ENCODE assay signal across 36 cellular contexts in the genomic region with DNA sequence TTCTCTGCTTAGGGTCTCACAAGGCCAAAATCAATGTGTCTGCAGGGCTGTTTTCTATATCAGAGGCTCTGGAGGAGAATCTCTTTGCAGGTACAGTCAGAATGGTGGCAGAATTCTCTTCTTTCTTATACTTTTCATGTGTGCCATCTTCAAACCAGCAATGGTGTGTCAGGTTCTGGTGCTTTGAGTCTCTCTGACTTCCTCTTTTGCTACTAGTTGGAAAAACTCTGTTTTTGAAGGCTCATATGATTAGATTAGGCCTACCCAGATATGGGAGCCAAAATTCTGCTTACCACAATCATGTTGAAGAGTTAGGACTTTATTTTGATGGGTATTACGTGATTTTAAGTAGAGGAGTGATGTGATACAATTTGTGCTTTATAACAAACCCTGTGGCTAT.
"Had no signal": no experiment of that assay in that cellular context is flagged by ENCODE, and none has a peak within 500 bp of the region (broad histone marks: within the 10 kb centered on the region; RNA-seq: fewer than 3 reads in every experiment).

No MANE protein-coding gene starts in this region.

- H3K27me3 Mint-ChIP-seq: activated B cell treated with CpG ODN at 0.5 μM for 24 hours; activated CD4-positive, alpha-beta memory T cell treated with anti-CD3 and anti-CD28 coated beads for 36 hours; activated CD4-positive, alpha-beta T cell treated with anti-CD3 and anti-CD28 coated beads for 36 hours; activated CD4-positive, alpha-beta T cell treated with anti-CD3 and anti-CD28 coated beads, Interleukin-2, amount 10 ng/mL, durations not matched to agents 24 days and 14 days; activated CD8-positive, alpha-beta memory T cell treated with anti-CD3 and anti-CD28 coated beads, Interleukin-2, amount 10 ng/mL, durations not matched to agents 7 days and 5 days; activated naive CD4-positive, alpha-beta T cell treated with anti-CD3 and anti-CD28 coated beads, Interleukin-2, amount 50 U/mL, for 24 hours; activated naive CD8-positive, alpha-beta T cell treated with anti-CD3 and anti-CD28 coated beads for 36 hours; activated naive CD8-positive, alpha-beta T cell treated with anti-CD3 and anti-CD28 coated beads, Interleukin-2, amount 50 U/mL, for 24 hours; effector memory CD8-positive, alpha-beta T cell; T-helper 17 cell had no signal

- ATAC-seq: activated CD4-positive, alpha-beta T cell treated with anti-CD3 and anti-CD28 coated beads for 36 hours; activated CD4-positive, CD25-positive, alpha-beta regulatory T cell treated with anti-CD3 and anti-CD28 coated beads, Interleukin-2, amount 50 U/mL, for 24 hours; activated CD8-positive, alpha-beta memory T cell treated with anti-CD3 and anti-CD28 coated beads, Interleukin-2, amount 10 ng/mL, durations not matched to agents 7 days and 5 days; activated CD8-positive, alpha-beta T cell treated with anti-CD3 and anti-CD28 coated beads, Interleukin-2, amount 10 ng/mL, durations not matched to agents 7 days and 5 days; activated naive CD8-positive, alpha-beta T cell treated with anti-CD3 and anti-CD28 coated beads, Interleukin-2, amount 50 U/mL, for 24 hours; body of pancreas; effector memory CD8-positive, alpha-beta T cell; foreskin keratinocyte; gastroesophageal sphincter; heart right ventricle; T-helper 17 cell had no signal

- H3K4me3 ChIP-seq: adrenal gland, body of pancreas, esophagus muscularis mucosa, gastroesophageal sphincter, heart right ventricle had no signal

- H3K4me1 ChIP-seq: adrenal gland, body of pancreas, esophagus muscularis mucosa, foreskin keratinocyte, gastroesophageal sphincter had no signal

- H3K27ac Mint-ChIP-seq: activated B cell treated with CpG ODN at 0.5 μM for 24 hours; activated CD4-positive, alpha-beta memory T cell treated with anti-CD3 and anti-CD28 coated beads for 36 hours; activated CD4-positive, alpha-beta T cell treated with anti-CD3 and anti-CD28 coated beads for 36 hours; activated CD4-positive, alpha-beta T cell treated with anti-CD3 and anti-CD28 coated beads, Interleukin-2, amount 10 ng/mL, durations not matched to agents 24 days and 14 days; activated CD8-positive, alpha-beta memory T cell treated with anti-CD3 and anti-CD28 coated beads, Interleukin-2, amount 10 ng/mL, durations not matched to agents 7 days and 5 days; activated CD8-positive, alpha-beta T cell treated with anti-CD3 and anti-CD28 coated beads, Interleukin-2, amount 10 ng/mL, durations not matched to agents 7 days and 5 days; activated naive CD4-positive, alpha-beta T cell treated with anti-CD3 and anti-CD28 coated beads for 36 hours; activated naive CD4-positive, alpha-beta T cell treated with anti-CD3 and anti-CD28 coated beads, Interleukin-2, amount 50 U/mL, for 24 hours; activated naive CD8-positive, alpha-beta T cell treated with anti-CD3 and anti-CD28 coated beads for 36 hours; activated naive CD8-positive, alpha-beta T cell treated with anti-CD3 and anti-CD28 coated beads, Interleukin-2, amount 50 U/mL, for 24 hours; activated T-helper 1 cell treated with anti-CD3 and anti-CD28 coated beads, Interleukin-12 subunit alpha, Interleukin-12 subunit beta, Interleukin-2, Interleukin-4 antibody, amounts not matched to agents 30 ng/mL and 10 ng/mL and 1 ng/mL, durations not matched to agents 14 hours and 24 hours and 36 hours; activated T-helper 2 cell treated with anti-CD3 and anti-CD28 coated beads, Interferon-gamma antibody, Interleukin-2, Interleukin-4, amounts not matched to agents 10 μg/mL and 5 μg/mL and 100 μg/mL, durations not matched to agents 14 hours and 24 hours and 36 hours; effector memory CD8-positive, alpha-beta T cell; T-helper 17 cell; T-helper 2 cell treated with Interferon-gamma antibody and Interleukin-4, amounts not matched to agents 5 μg/mL and 100 μg/mL, for 36 hours had no signal

- H3K9me3 ChIP-seq: adrenal gland, body of pancreas, esophagus muscularis mucosa, gastroesophageal sphincter, heart right ventricle had no signal

- H3K4me1 Mint-ChIP-seq: activated B cell treated with CpG ODN at 0.5 μM for 24 hours had no signal

- H3K9me3 Mint-ChIP-seq: activated B cell treated with CpG ODN at 0.5 μM for 24 hours; activated CD4-positive, alpha-beta memory T cell treated with anti-CD3 and anti-CD28 coated beads for 36 hours; activated CD4-positive, alpha-beta T cell treated with anti-CD3 and anti-CD28 coated beads, Interleukin-2, amount 10 ng/mL, durations not matched to agents 24 days and 14 days; activated naive CD4-positive, alpha-beta T cell treated with anti-CD3 and anti-CD28 coated beads for 36 hours; activated naive CD4-positive, alpha-beta T cell treated with anti-CD3 and anti-CD28 coated beads, Interleukin-2, amount 50 U/mL, for 24 hours; activated naive CD8-positive, alpha-beta T cell treated with anti-CD3 and anti-CD28 coated beads for 36 hours; activated naive CD8-positive, alpha-beta T cell treated with anti-CD3 and anti-CD28 coated beads, Interleukin-2, amount 50 U/mL, for 24 hours; activated T-helper 1 cell treated with anti-CD3 and anti-CD28 coated beads, Interleukin-12 subunit alpha, Interleukin-12 subunit beta, Interleukin-2, Interleukin-4 antibody, amounts not matched to agents 30 ng/mL and 10 ng/mL and 1 ng/mL, durations not matched to agents 14 hours and 24 hours and 36 hours; activated T-helper 2 cell treated with anti-CD3 and anti-CD28 coated beads, Interferon-gamma antibody, Interleukin-2, Interleukin-4, amounts not matched to agents 10 μg/mL and 5 μg/mL and 100 μg/mL, durations not matched to agents 14 hours and 24 hours and 36 hours; effector memory CD8-positive, alpha-beta T cell; T-helper 2 cell treated with Interferon-gamma antibody and Interleukin-4, amounts not matched to agents 5 μg/mL and 100 μg/mL, for 36 hours had no signal

- H3K27ac ChIP-seq: adrenal gland, body of pancreas, esophagus muscularis mucosa, foreskin keratinocyte, gastroesophageal sphincter, heart right ventricle, WERI-Rb-1 had no signal

- H3K4me3 Mint-ChIP-seq: activated B cell treated with CpG ODN at 0.5 μM for 24 hours; activated CD4-positive, alpha-beta memory T cell treated with anti-CD3 and anti-CD28 coated beads for 36 hours; activated CD4-positive, alpha-beta T cell treated with anti-CD3 and anti-CD28 coated beads for 36 hours; activated CD4-positive, alpha-beta T cell treated with anti-CD3 and anti-CD28 coated beads, Interleukin-2, amount 10 ng/mL, durations not matched to agents 24 days and 14 days; activated CD8-positive, alpha-beta memory T cell treated with anti-CD3 and anti-CD28 coated beads, Interleukin-2, amount 10 ng/mL, durations not matched to agents 7 days and 5 days; activated CD8-positive, alpha-beta T cell treated with anti-CD3 and anti-CD28 coated beads, Interleukin-2, amount 10 ng/mL, durations not matched to agents 7 days and 5 days; activated naive CD4-positive, alpha-beta T cell treated with anti-CD3 and anti-CD28 coated beads for 36 hours; activated naive CD4-positive, alpha-beta T cell treated with anti-CD3 and anti-CD28 coated beads, Interleukin-2, amount 50 U/mL, for 24 hours; activated naive CD8-positive, alpha-beta T cell treated with anti-CD3 and anti-CD28 coated beads for 36 hours; activated naive CD8-positive, alpha-beta T cell treated with anti-CD3 and anti-CD28 coated beads, Interleukin-2, amount 50 U/mL, for 24 hours; activated T-helper 1 cell treated with anti-CD3 and anti-CD28 coated beads, Interleukin-12 subunit alpha, Interleukin-12 subunit beta, Interleukin-2, Interleukin-4 antibody, amounts not matched to agents 30 ng/mL and 10 ng/mL and 1 ng/mL, durations not matched to agents 14 hours and 24 hours and 36 hours; effector memory CD8-positive, alpha-beta T cell; T-helper 17 cell; T-helper 2 cell treated with Interferon-gamma antibody and Interleukin-4, amounts not matched to agents 5 μg/mL and 100 μg/mL, for 36 hours had no signal

- H3K27me3 ChIP-seq: adrenal gland, body of pancreas, esophagus muscularis mucosa, foreskin keratinocyte, gastroesophageal sphincter, heart right ventricle had no signal

- H3K36me3 ChIP-seq: WERI-Rb-1 had no signal

- DNase-seq: activated B cell treated with CpG ODN at 0.5 μM for 24 hours; activated CD4-positive, alpha-beta memory T cell treated with anti-CD3 and anti-CD28 coated beads for 36 hours; activated CD4-positive, alpha-beta T cell treated with anti-CD3 and anti-CD28 coated beads, Interleukin-2, amount 10 ng/mL, durations not matched to agents 24 days and 14 days; activated CD8-positive, alpha-beta memory T cell treated with anti-CD3 and anti-CD28 coated beads, Interleukin-2, amount 10 ng/mL, durations not matched to agents 7 days and 5 days; activated CD8-positive, alpha-beta memory T cell treated with anti-CD3 and anti-CD28 coated beads, Interleukin-2, amount 50 U/mL, for 4 hours; activated CD8-positive, alpha-beta T cell treated with anti-CD3 and anti-CD28 coated beads, Interleukin-2, amount 10 ng/mL, durations not matched to agents 7 days and 5 days; activated effector memory CD4-positive, alpha-beta T cell treated with anti-CD3 and anti-CD28 coated beads, Interleukin-2, amount 50 U/mL, for 16 hours; activated naive CD8-positive, alpha-beta T cell treated with anti-CD3 and anti-CD28 coated beads for 36 hours; activated naive CD8-positive, alpha-beta T cell treated with anti-CD3 and anti-CD28 coated beads, Interleukin-2, amount 50 U/mL, for 24 hours; activated T-cell treated with anti-CD3 and anti-CD28 coated beads, Interleukin-2, amount 50 U/mL, for 1 hour; activated T-cell treated with anti-CD3 and anti-CD28 coated beads, Interleukin-2, amount 50 U/mL, for 48 hours; adrenal gland; amygdala; aorta; body of pancreas; caudate nucleus; cortex of kidney; effector CD4-positive, alpha-beta T cell; effector memory CD8-positive, alpha-beta T cell; erythroblast; foreskin keratinocyte; heart right ventricle; T-helper 1 cell; T-helper 17 cell; T1000; WERI-Rb-1 had no signal

- FAIRE-seq: colon had no signal
